1 cellular context compared by ENCODE assay signal in the genomic region with DNA sequence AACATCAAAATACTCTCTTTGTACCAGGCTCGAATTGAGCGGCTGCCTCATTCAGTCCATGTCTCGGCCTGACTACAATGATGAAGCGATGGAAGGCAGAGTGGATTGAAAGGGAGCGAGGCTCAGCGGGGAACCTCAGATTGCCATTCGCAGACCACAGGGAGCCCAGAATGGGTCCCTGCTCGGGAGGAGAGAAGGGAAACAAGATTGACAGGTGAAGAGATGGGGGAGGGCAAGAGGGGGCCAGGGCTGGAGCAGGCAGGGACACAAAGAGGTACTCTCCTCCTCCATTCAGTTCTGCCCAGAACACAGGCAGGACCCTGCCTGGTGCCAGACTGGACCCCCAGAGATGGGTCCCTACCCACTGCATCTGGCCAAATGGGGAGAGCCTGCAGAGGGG.
TF ChIP-seq lines count a peak whose summit lies in the region.

No MANE protein-coding gene starts in this region.

TF ChIP-seq in GM23338, 12 proteins besides CTCF, POLR2A, EP300 and RAD21:
- TF ChIP-seq, protein P1, sequence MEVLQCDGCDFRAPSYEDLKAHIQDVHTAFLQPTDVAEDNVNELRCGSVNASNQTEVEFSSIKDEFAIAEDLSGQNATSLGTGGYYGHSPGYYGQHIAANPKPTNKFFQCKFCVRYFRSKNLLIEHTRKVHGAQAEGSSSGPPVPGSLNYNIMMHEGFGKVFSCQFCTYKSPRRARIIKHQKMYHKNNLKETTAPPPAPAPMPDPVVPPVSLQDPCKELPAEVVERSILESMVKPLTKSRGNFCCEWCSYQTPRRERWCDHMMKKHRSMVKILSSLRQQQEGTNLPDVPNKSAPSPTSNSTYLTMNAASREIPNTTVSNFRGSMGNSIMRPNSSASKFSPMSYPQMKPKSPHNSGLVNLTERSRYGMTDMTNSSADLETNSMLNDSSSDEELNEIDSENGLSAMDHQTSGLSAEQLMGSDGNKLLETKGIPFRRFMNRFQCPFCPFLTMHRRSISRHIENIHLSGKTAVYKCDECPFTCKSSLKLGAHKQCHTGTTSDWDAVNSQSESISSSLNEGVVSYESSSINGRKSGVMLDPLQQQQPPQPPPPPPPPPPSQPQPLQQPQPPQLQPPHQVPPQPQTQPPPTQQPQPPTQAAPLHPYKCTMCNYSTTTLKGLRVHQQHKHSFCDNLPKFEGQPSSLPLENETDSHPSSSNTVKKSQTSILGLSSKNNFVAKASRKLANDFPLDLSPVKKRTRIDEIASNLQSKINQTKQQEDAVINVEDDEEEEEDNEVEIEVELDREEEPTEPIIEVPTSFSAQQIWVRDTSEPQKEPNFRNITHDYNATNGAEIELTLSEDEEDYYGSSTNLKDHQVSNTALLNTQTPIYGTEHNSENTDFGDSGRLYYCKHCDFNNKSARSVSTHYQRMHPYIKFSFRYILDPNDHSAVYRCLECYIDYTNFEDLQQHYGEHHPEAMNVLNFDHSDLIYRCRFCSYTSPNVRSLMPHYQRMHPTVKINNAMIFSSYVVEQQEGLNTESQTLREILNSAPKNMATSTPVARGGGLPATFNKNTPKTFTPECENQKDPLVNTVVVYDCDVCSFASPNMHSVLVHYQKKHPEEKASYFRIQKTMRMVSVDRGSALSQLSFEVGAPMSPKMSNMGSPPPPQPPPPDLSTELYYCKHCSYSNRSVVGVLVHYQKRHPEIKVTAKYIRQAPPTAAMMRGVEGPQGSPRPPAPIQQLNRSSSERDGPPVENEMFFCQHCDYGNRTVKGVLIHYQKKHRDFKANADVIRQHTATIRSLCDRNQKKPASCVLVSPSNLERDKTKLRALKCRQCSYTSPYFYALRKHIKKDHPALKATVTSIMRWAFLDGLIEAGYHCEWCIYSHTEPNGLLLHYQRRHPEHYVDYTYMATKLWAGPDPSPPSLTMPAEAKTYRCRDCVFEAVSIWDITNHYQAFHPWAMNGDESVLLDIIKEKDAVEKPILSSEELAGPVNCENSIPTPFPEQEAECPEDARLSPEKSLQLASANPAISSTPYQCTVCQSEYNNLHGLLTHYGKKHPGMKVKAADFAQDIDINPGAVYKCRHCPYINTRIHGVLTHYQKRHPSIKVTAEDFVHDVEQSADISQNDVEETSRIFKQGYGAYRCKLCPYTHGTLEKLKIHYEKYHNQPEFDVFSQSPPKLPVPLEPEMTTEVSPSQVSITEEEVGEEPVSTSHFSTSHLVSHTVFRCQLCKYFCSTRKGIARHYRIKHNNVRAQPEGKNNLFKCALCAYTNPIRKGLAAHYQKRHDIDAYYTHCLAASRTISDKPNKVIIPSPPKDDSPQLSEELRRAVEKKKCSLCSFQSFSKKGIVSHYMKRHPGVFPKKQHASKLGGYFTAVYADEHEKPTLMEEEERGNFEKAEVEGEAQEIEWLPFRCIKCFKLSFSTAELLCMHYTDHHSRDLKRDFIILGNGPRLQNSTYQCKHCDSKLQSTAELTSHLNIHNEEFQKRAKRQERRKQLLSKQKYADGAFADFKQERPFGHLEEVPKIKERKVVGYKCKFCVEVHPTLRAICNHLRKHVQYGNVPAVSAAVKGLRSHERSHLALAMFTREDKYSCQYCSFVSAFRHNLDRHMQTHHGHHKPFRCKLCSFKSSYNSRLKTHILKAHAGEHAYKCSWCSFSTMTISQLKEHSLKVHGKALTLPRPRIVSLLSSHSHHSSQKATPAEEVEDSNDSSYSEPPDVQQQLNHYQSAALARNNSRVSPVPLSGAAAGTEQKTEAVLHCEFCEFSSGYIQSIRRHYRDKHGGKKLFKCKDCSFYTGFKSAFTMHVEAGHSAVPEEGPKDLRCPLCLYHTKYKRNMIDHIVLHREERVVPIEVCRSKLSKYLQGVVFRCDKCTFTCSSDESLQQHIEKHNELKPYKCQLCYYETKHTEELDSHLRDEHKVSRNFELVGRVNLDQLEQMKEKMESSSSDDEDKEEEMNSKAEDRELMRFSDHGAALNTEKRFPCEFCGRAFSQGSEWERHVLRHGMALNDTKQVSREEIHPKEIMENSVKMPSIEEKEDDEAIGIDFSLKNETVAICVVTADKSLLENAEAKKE (CRISPR knock-in tag; IDR thresholded peaks at IDR 0.05) = no peak
- TF ChIP-seq JUNB (IDR thresholded peaks at IDR 0.05; ENCODE audit: unreplicated experiment) (no peak), EZH2phosphoT487 (IDR thresholded peaks at IDR 0.05; ENCODE audit: unreplicated experiment) (no peak), ZNF114 (CRISPR knock-in tag; IDR thresholded peaks at IDR 0.05) (no peak)
- TF ChIP-seq, protein P2, sequence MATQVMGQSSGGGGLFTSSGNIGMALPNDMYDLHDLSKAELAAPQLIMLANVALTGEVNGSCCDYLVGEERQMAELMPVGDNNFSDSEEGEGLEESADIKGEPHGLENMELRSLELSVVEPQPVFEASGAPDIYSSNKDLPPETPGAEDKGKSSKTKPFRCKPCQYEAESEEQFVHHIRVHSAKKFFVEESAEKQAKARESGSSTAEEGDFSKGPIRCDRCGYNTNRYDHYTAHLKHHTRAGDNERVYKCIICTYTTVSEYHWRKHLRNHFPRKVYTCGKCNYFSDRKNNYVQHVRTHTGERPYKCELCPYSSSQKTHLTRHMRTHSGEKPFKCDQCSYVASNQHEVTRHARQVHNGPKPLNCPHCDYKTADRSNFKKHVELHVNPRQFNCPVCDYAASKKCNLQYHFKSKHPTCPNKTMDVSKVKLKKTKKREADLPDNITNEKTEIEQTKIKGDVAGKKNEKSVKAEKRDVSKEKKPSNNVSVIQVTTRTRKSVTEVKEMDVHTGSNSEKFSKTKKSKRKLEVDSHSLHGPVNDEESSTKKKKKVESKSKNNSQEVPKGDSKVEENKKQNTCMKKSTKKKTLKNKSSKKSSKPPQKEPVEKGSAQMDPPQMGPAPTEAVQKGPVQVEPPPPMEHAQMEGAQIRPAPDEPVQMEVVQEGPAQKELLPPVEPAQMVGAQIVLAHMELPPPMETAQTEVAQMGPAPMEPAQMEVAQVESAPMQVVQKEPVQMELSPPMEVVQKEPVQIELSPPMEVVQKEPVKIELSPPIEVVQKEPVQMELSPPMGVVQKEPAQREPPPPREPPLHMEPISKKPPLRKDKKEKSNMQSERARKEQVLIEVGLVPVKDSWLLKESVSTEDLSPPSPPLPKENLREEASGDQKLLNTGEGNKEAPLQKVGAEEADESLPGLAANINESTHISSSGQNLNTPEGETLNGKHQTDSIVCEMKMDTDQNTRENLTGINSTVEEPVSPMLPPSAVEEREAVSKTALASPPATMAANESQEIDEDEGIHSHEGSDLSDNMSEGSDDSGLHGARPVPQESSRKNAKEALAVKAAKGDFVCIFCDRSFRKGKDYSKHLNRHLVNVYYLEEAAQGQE (IDR thresholded peaks at IDR 0.05; ENCODE audit: unreplicated experiment) = no peak
